22 cellular contexts compared by ENCODE assay signal in genomic region chr1:70737125-70737524, GRCh38.
"Had no signal": no experiment of that assay in that cellular context is flagged by ENCODE, and none has a peak within 500 bp of the region (broad histone marks: within the 10 kb centered on the region; RNA-seq: fewer than 3 reads in every experiment).

No MANE protein-coding gene starts in this region.

- DNase-seq: activated B cell treated with CpG ODN at 0.5 μM for 24 hours; activated CD4-positive, alpha-beta T cell treated with anti-CD3 and anti-CD28 coated beads for 36 hours; activated CD4-positive, alpha-beta T cell treated with anti-CD3 and anti-CD28 coated beads, Interleukin-2, amount 50 U/mL, for 4 hours; activated CD8-positive, alpha-beta memory T cell treated with anti-CD3 and anti-CD28 coated beads for 24 hours; activated CD8-positive, alpha-beta memory T cell treated with anti-CD3 and anti-CD28 coated beads, Interleukin-2, amount 50 U/mL, for 4 hours; activated T-cell treated with anti-CD3 and anti-CD28 coated beads, Interleukin-2, amount 50 U/mL, for 24 hours; aorta; effector CD4-positive, alpha-beta T cell; heart left ventricle; islet precursor cell; left cardiac atrium; spleen; stimulated activated CD4-positive, alpha-beta T cell treated with anti-CD3 and anti-CD28 coated beads, Interleukin-4, amount 100 ng/mL, for 24 hours; stimulated activated naive CD4-positive, alpha-beta T cell treated with Interleukin-2 at 50 U/mL for 16 hours; upper lobe of left lung had no signal

- H3K4me1 Mint-ChIP-seq: activated B cell treated with CpG ODN at 0.5 μM for 24 hours; activated CD4-positive, alpha-beta T cell treated with anti-CD3 and anti-CD28 coated beads for 36 hours; activated T-helper 17 cell treated with anti-CD3 and anti-CD28 coated beads, Interleukin-2, amount 50 U/mL, for 72 hours had no signal

- H3K36me3 ChIP-seq: heart left ventricle, prostate gland, right atrium auricular region, spleen, upper lobe of left lung had no signal

- H3K27me3 Mint-ChIP-seq: activated B cell treated with CpG ODN at 0.5 μM for 24 hours; activated CD4-positive, alpha-beta T cell treated with anti-CD3 and anti-CD28 coated beads for 36 hours; activated T-cell treated with anti-CD3 and anti-CD28 coated beads, Interleukin-2, amount 50 U/mL, for 24 hours; activated T-helper 17 cell treated with anti-CD3 and anti-CD28 coated beads, Interleukin-2, amount 50 U/mL, for 72 hours; brain; dendritic cell treated with granulocyte-macrophage colony-stimulating factor and Interleukin-4, amounts not matched to agents 40 ng/mL and 50 ng/mL, for 4 days had no signal

- H3K27me3 ChIP-seq: heart left ventricle, right atrium auricular region, spleen, upper lobe of left lung had no signal

- H3K27ac ChIP-seq: heart left ventricle, prostate gland, right atrium auricular region, spleen, upper lobe of left lung had no signal

- H3K9me3 ChIP-seq: prostate gland had no signal

- ATAC-seq: activated CD4-positive, alpha-beta T cell treated with anti-CD3 and anti-CD28 coated beads for 36 hours; activated naive CD4-positive, alpha-beta T cell treated with anti-CD3 and anti-CD28 coated beads, Interleukin-2, amount 50 U/mL, for 72 hours; activated T-helper 17 cell treated with anti-CD3 and anti-CD28 coated beads, Interleukin-2, amount 50 U/mL, for 72 hours; heart left ventricle; left cardiac atrium; natural killer cell treated with Interleukin-12 subunit alpha and Interleukin-12 subunit beta and Interleukin-15 and Interleukin-18, amount 100 ng/mL, for 72 hours had no signal

- H3K4me3 ChIP-seq: heart left ventricle, prostate gland, right atrium auricular region, spleen, upper lobe of left lung had no signal

- H3K27ac Mint-ChIP-seq: activated B cell treated with CpG ODN at 0.5 μM for 24 hours; activated CD4-positive, alpha-beta T cell treated with anti-CD3 and anti-CD28 coated beads for 36 hours; activated naive CD4-positive, alpha-beta T cell treated with anti-CD3 and anti-CD28 coated beads, Interleukin-2, amount 50 U/mL, for 72 hours; activated T-cell treated with anti-CD3 and anti-CD28 coated beads, Interleukin-2, amount 50 U/mL, for 24 hours; activated T-helper 17 cell treated with anti-CD3 and anti-CD28 coated beads, Interleukin-2, amount 50 U/mL, for 72 hours; brain; dendritic cell treated with granulocyte-macrophage colony-stimulating factor and Interleukin-4, amounts not matched to agents 40 ng/mL and 50 ng/mL, for 4 days; natural killer cell treated with Interleukin-12 subunit alpha and Interleukin-12 subunit beta and Interleukin-15 and Interleukin-18, amount 100 ng/mL, for 72 hours had no signal

- H3K4me3 Mint-ChIP-seq: activated B cell treated with CpG ODN at 0.5 μM for 24 hours; activated CD4-positive, alpha-beta T cell treated with anti-CD3 and anti-CD28 coated beads for 36 hours; activated T-cell treated with anti-CD3 and anti-CD28 coated beads, Interleukin-2, amount 50 U/mL, for 24 hours; activated T-helper 17 cell treated with anti-CD3 and anti-CD28 coated beads, Interleukin-2, amount 50 U/mL, for 72 hours; brain; dendritic cell treated with granulocyte-macrophage colony-stimulating factor and Interleukin-4, amounts not matched to agents 40 ng/mL and 50 ng/mL, for 4 days; natural killer cell treated with Interleukin-12 subunit alpha and Interleukin-12 subunit beta and Interleukin-15 and Interleukin-18, amount 100 ng/mL, for 72 hours had no signal

- H3K36me3 Mint-ChIP-seq: activated naive CD4-positive, alpha-beta T cell treated with anti-CD3 and anti-CD28 coated beads, Interleukin-2, amount 50 U/mL, for 72 hours; brain had no signal

- H3K4me1 ChIP-seq: heart left ventricle, prostate gland, right atrium auricular region, spleen, upper lobe of left lung had no signal
